12 cellular contexts compared by ENCODE assay signal in the genomic region with DNA sequence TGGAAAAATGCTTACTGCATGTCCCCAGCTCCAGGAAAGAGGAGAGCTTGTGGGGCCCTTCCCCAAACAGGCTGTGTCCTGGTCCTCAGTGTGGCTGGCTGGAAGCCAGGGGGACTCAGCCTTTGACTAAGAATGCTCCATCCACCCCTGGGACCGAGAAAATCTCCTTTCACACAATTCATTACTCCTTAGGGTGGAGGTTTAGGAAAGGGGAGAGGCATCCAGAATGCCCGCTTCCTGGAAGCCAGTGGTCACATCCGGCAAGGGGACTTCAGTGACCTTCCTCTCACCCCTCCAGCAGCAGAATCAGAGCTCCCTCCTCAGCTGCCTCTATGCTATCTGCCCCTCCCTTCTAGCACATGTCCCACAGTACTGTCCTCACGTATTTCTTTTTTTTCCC. TPM values are rescaled to one million over a fixed set of nuclear protein-coding genes. Genes with fewer than 3 reads are reported as not detected.
DNase-seq lines count a peak whose midpoint lies in the region; ATAC-seq and TF ChIP-seq lines count a peak whose summit lies in the region.
"Had no signal": no experiment of that assay in that cellular context is flagged by ENCODE, and none has a peak within 500 bp of the region (broad histone marks: within the 10 kb centered on the region; RNA-seq: fewer than 3 reads in every experiment).

No MANE protein-coding gene starts in this region.

- intact Hi-C loops in upper lobe of right lung (cut with DNase I), result no loop called here

- H3K4me3 Mint-ChIP-seq in activated naive CD4-positive, alpha-beta T cell treated with anti-CD3 and anti-CD28 coated beads, Interleukin-2, amount 50 U/mL, for 24 hours, result no peak overlapping the region
- H3K4me3 Mint-ChIP-seq in naive thymus-derived CD8-positive, alpha-beta T cell, result no peak overlapping the region
- H3K4me3 Mint-ChIP-seq: immature natural killer cell had no signal

- POLR2A ChIA-PET in naive thymus-derived CD8-positive, alpha-beta T cell (lab: Charles Lee), result no interaction called here

- H3K4me1 Mint-ChIP-seq in activated naive CD4-positive, alpha-beta T cell treated with anti-CD3 and anti-CD28 coated beads, Interleukin-2, amount 50 U/mL, for 24 hours, result peaks cover 10% of the 10 kb centered on the region
- peaks cover 4 to 17% (median 7%) of the 10 kb centered on the region in 4 donors for H3K4me1 Mint-ChIP-seq in naive thymus-derived CD8-positive, alpha-beta T cell

- H3K36me3 Mint-ChIP-seq in activated naive CD4-positive, alpha-beta T cell treated with anti-CD3 and anti-CD28 coated beads, Interleukin-2, amount 50 U/mL, for 24 hours, result no peaks in the 10 kb centered on the region
- peaks cover 0 to 48% (median 9%) of the 10 kb centered on the region in 3 donors for H3K36me3 Mint-ChIP-seq in naive thymus-derived CD8-positive, alpha-beta T cell

- H3K36me3 ChIP-seq in upper lobe of right lung, result peaks cover 48% of the 10 kb centered on the region

- H3K27me3 ChIP-seq in upper lobe of right lung, result no peaks in the 10 kb centered on the region

- peak overlapping the region; percentile 82 for H3K27ac ChIP-seq in upper lobe of right lung

- peak overlapping the region; percentile 55 for H3K27ac Mint-ChIP-seq in activated naive CD4-positive, alpha-beta T cell treated with anti-CD3 and anti-CD28 coated beads, Interleukin-2, amount 50 U/mL, for 24 hours
- H3K27ac Mint-ChIP-seq in naive thymus-derived CD8-positive, alpha-beta T cell, result peak overlapping the region in 6 of 10 donors; percentile 1 to 53 (median 37)

- H3K4me1 ChIP-seq in upper lobe of right lung, result peaks cover 33% of the 10 kb centered on the region

- peak; percentile 3 for ATAC-seq in esophagus mucosa
- ATAC-seq in naive thymus-derived CD8-positive, alpha-beta T cell, result no peak
- peak; percentile 31 for ATAC-seq in upper lobe of right lung
- ATAC-seq in HG03108 (IDR thresholded peaks at IDR 0.05; ENCODE audit: unreplicated experiment), result no peak

- DNase-seq in activated naive CD4-positive, alpha-beta T cell (lab: John Stamatoyannopoulos, UW), result no peak
- DNase-seq in naive thymus-derived CD8-positive, alpha-beta T cell, result peak in 1 of 10 donors; percentile 34
- DNase-seq in upper lobe of right lung (peak; percentile 64), dedifferentiated amniotic fluid mesenchymal stem cell (ENCODE audit: extremely low spot score) (no peak), NCI-H2107 (lab: John Stamatoyannopoulos, UW) (no peak)
- DNase-seq: erythroblast, GF-D8, immature natural killer cell, posterior cingulate gyrus had no signal

- H3K9me3 ChIP-seq in upper lobe of right lung, result no peaks in the 10 kb centered on the region

- H3K27me3 Mint-ChIP-seq in activated naive CD4-positive, alpha-beta T cell treated with anti-CD3 and anti-CD28 coated beads, Interleukin-2, amount 50 U/mL, for 24 hours, result no peaks in the 10 kb centered on the region
- no peaks in the 10 kb centered on the region for H3K27me3 Mint-ChIP-seq in naive thymus-derived CD8-positive, alpha-beta T cell

- H3K4me3 ChIP-seq in upper lobe of right lung, result no peak overlapping the region

- H3K9me3 Mint-ChIP-seq in activated naive CD4-positive, alpha-beta T cell treated with anti-CD3 and anti-CD28 coated beads, Interleukin-2, amount 50 U/mL, for 24 hours, result no peaks in the 10 kb centered on the region
- no peaks in the 10 kb centered on the region for H3K9me3 Mint-ChIP-seq in naive thymus-derived CD8-positive, alpha-beta T cell
- H3K9me3 Mint-ChIP-seq: immature natural killer cell had no signal

- TF ChIP-seq CTCF in upper lobe of right lung (IDR thresholded peaks at IDR 0.05), result no peak

RNA-seq across cellular contexts. Expression of a gene that starts 21.9 kb away (rescaled TPM):
- total RNA-seq in esophagus mucosa, result 16.1 TPM
- total RNA-seq in naive thymus-derived CD8-positive, alpha-beta T cell, result 100 to 1,000 TPM; 156 to 157 TPM
- 10 to 100 TPM in 2 of 3 donors, 1 to 10 TPM in 1; 9.9 to 12.1 (median 11.6) TPM for polyA plus RNA-seq in naive thymus-derived CD8-positive, alpha-beta T cell
- 77.5 TPM for total RNA-seq in upper lobe of right lung

RNA-seq across cellular contexts. Expression of a gene that starts 42.3 kb away (rescaled TPM):
- total RNA-seq in esophagus mucosa, result 68.8 TPM
- 10 to 100 TPM; 11.8 to 15.6 TPM for total RNA-seq in naive thymus-derived CD8-positive, alpha-beta T cell
- polyA plus RNA-seq in naive thymus-derived CD8-positive, alpha-beta T cell, result 10 to 100 TPM; 13.5 to 16.3 (median 14.9) TPM
- 116 TPM for total RNA-seq in upper lobe of right lung

Comparison
In these comparisons a context has a peak if more than half of its experiments do, and no peak if none do; other contexts are left out.
1. ATAC-seq: peak in esophagus mucosa (single experiment) and upper lobe of right lung (single experiment); none in naive thymus-derived CD8-positive, alpha-beta T cell (0 of 2) and HG03108 (single experiment).